Comparison of ENCODE assay signal across 1 cellular context in the genomic region with DNA sequence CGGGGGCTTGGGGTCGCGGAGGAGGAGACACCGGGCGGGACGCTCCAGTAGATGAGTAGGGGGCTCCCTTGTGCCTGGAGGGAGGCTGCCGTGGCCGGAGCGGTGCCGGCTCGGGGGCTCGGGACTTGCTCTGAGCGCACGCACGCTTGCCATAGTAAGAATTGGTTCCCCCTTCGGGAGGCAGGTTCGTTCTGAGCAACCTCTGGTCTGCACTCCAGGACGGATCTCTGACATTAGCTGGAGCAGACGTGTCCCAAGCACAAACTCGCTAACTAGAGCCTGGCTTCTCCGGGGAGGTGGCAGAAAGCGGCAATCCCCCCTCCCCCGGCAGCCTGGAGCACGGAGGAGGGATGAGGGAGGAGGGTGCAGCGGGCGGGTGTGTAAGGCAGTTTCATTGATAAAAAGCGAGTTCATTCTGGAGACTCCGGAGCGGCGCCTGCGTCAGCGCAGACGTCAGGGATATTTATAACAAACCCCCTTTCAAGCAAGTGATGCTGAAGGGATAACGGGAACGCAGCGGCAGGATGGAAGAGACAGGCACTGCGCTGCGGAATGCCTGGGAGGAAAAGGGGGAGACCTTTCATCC.
TF ChIP-seq lines count a peak whose summit lies in the region.

No MANE protein-coding gene starts in this region.

TF ChIP-seq in HEK293, 187 proteins besides CTCF, POLR2A, EP300 and RAD21 (continued from another document):
- TF ChIP-seq, protein P1, sequence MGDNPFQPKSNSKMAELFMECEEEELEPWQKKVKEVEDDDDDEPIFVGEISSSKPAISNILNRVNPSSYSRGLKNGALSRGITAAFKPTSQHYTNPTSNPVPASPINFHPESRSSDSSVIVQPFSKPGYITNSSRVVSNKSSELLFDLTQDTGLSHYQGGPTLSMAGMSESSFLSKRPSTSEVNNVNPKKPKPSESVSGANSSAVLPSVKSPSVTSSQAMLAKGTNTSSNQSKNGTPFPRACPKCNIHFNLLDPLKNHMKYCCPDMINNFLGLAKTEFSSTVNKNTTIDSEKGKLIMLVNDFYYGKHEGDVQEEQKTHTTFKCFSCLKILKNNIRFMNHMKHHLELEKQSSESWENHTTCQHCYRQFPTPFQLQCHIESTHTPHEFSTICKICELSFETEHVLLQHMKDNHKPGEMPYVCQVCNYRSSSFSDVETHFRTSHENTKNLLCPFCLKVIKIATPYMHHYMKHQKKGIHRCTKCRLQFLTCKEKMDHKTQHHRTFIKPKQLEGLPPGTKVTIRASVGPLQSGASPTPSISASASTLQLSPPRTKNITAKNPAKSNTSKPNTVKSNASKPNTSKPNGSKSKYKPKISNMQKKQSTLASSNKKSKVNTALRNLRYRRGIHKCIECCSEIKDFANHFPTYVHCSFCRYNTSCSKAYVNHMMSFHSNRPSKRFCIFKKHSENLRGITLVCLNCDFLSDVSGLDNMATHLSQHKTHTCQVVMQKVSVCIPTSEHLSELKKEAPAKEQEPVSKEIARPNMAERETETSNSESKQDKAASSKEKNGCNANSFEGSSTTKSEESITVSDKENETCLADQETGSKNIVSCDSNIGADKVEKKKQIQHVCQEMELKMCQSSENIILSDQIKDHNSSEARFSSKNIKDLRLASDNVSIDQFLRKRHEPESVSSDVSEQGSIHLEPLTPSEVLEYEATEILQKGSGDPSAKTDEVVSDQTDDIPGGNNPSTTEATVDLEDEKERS (tag by site-specific recombination; IDR thresholded peaks at IDR 0.05), result no peak
- TF ChIP-seq ZNF19 (tag by site-specific recombination; IDR thresholded peaks at IDR 0.05; ENCODE audit: low read depth) (no peak), GLIS2 (tag by site-specific recombination; IDR thresholded peaks at IDR 0.05) (no peak), WT1 (tag by site-specific recombination; IDR thresholded peaks at IDR 0.05) (peak; percentile 41; the same call in 1 of the 2 replicates), ZBTB21 (tag by site-specific recombination; IDR thresholded peaks at IDR 0.05) (peak; percentile 53; the same call in 1 of the 2 replicates), ZNF10 (tag by site-specific recombination; IDR thresholded peaks at IDR 0.05) (no peak), ZNF777 (tag by site-specific recombination; IDR thresholded peaks at IDR 0.05; ENCODE audit: borderline replicate concordance) (no peak), IKZF3 (tag by site-specific recombination; IDR thresholded peaks at IDR 0.05) (no peak), ZBTB17 (tag by site-specific recombination; IDR thresholded peaks at IDR 0.05) (peak; percentile 66), ZNF341 (tag by site-specific recombination; IDR thresholded peaks at IDR 0.05; ENCODE audit: low read depth) (peak; percentile 56), ZNF600 (tag by site-specific recombination; IDR thresholded peaks at IDR 0.05) (peak; percentile 44; the same call in 1 of the 2 replicates)
- TF ChIP-seq, protein P2, sequence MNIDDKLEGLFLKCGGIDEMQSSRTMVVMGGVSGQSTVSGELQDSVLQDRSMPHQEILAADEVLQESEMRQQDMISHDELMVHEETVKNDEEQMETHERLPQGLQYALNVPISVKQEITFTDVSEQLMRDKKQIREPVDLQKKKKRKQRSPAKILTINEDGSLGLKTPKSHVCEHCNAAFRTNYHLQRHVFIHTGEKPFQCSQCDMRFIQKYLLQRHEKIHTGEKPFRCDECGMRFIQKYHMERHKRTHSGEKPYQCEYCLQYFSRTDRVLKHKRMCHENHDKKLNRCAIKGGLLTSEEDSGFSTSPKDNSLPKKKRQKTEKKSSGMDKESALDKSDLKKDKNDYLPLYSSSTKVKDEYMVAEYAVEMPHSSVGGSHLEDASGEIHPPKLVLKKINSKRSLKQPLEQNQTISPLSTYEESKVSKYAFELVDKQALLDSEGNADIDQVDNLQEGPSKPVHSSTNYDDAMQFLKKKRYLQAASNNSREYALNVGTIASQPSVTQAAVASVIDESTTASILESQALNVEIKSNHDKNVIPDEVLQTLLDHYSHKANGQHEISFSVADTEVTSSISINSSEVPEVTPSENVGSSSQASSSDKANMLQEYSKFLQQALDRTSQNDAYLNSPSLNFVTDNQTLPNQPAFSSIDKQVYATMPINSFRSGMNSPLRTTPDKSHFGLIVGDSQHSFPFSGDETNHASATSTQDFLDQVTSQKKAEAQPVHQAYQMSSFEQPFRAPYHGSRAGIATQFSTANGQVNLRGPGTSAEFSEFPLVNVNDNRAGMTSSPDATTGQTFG (tag by site-specific recombination; IDR thresholded peaks at IDR 0.05; ENCODE audit: borderline replicate concordance), result no peak
